In genomic region chr2:32947484-32948143, GRCh38 we compare ENCODE assay signal across 8 cellular contexts. TPM values are rescaled to one million over a fixed set of nuclear protein-coding genes. Genes with fewer than 3 reads are reported as not detected.
DNase-seq lines count a peak whose midpoint lies in the region; ATAC-seq and TF ChIP-seq lines count a peak whose summit lies in the region.

No MANE protein-coding gene starts in this region.

- no peak overlapping the region for H2BK12ac ChIP-seq in mesenchymal stem cell (ENCODE audit: low read length in 2 of 2)

- peaks cover 0 to 36% of the 10 kb centered on the region in 2 experiments for H3K27me3 ChIP-seq in mesenchymal stem cell (ENCODE audit: control insufficient read depth in 1 of 2, insufficient read depth in 1 of 2, low read length in 2 of 2)
- H3K27me3 ChIP-seq in thoracic aorta (replicated peaks; ENCODE audit: insufficient read depth): no peaks in the 10 kb centered on the region

- no peaks in the 10 kb centered on the region for H3K36me3 ChIP-seq in mesenchymal stem cell (ENCODE audit: control insufficient read depth in 1 of 2, insufficient read depth in 2 of 2, low read depth in 1 of 2, low read length in 2 of 2)
- H3K36me3 ChIP-seq in thoracic aorta: no peaks in the 10 kb centered on the region

- DNase-seq in Right ventricle myocardium inferior (ENCODE audit: missing footprints) (no peak), cardiac septum (ENCODE audit: low spot score) (no peak), T-helper 2 cell (peak in 4 of 5 experiments; percentile 1 to 66 (median 6)), ecto neural progenitor cell (ENCODE audit: low spot score) (peak; percentile 82), mesenchymal stem cell (peak; percentile 54), thoracic aorta (ENCODE audit: low spot score) (no peak), OCI-M2 (lab: John Stamatoyannopoulos, UW; ENCODE audit: unreplicated experiment) (no peak)

- H3K27ac ChIP-seq in mesenchymal stem cell (ENCODE audit: low read length, poor library complexity, severe bottlenecking): no peak overlapping the region
- peak overlapping the region; percentile 46 to 79 for H3K27ac ChIP-seq in thoracic aorta

- H3K9ac ChIP-seq in mesenchymal stem cell (ENCODE audit: low read length): no peak overlapping the region

- intact Hi-C loops in Right ventricle myocardium inferior (cut with DNase I) (loop anchor here (2.0 to 10.0 kb wide), 6 partner anchors 77 to 417 kb away; partner anchors contain the start of gene TTC27), cardiac septum (cut with DNase I) (loop anchor here (2.0 to 5.0 kb wide), 4 partner anchors 75 to 493 kb away; no protein-coding TSS in a partner anchor)

- peak overlapping the region; percentile 57 to 78 for H3K4ac ChIP-seq in mesenchymal stem cell (ENCODE audit: low read depth in 1 of 2, low read length in 2 of 2)

- peak overlapping the region; percentile 16 for H4K91ac ChIP-seq in mesenchymal stem cell (ENCODE audit: low read length)

- H3K14ac ChIP-seq in mesenchymal stem cell (ENCODE audit: low read length in 2 of 2): peak overlapping the region in 1 of 2 experiments; percentile 82

- no peak for TF ChIP-seq CTCF in thoracic aorta (IDR thresholded peaks at IDR 0.05)

- peak overlapping the region; percentile 86 to 93 for H3K18ac ChIP-seq in mesenchymal stem cell (ENCODE audit: low read depth in 1 of 2, low read length in 2 of 2)

- H2BK120ac ChIP-seq in mesenchymal stem cell (ENCODE audit: low read depth, low read length): peak overlapping the region; percentile 89

- peak overlapping the region in 1 of 2 experiments; percentile 76 for H3K23ac ChIP-seq in mesenchymal stem cell (ENCODE audit: low read length in 2 of 2)

- H3K4me1 ChIP-seq in mesenchymal stem cell (ENCODE audit: control insufficient read depth, insufficient read depth, low read depth, low read length) (peaks cover 2% of the 10 kb centered on the region), thoracic aorta (ENCODE audit: control insufficient read depth in 1 of 2, low read depth in 2 of 2) (peaks cover 0 to 5% of the 10 kb centered on the region in 2 donors)

- ATAC-seq in Right ventricle myocardium inferior (peak; percentile 35), HG03175 (IDR thresholded peaks at IDR 0.05; ENCODE audit: unreplicated experiment) (peak; percentile 31), thoracic aorta (ENCODE audit: insufficient number of reproducible peaks, low FRiP score, low read depth) (no peak)

- peak overlapping the region; percentile 56 for H4K8ac ChIP-seq in mesenchymal stem cell (ENCODE audit: low read length)

- under 1% methylated on average over 46 of the region's 75 CpGs for WGBS in mesenchymal stem cell

- H3K9me3 ChIP-seq in mesenchymal stem cell (ENCODE audit: control insufficient read depth, low read length) (no peaks in the 10 kb centered on the region), thoracic aorta (no peaks in the 10 kb centered on the region)

- H2BK5ac ChIP-seq in mesenchymal stem cell (ENCODE audit: low read depth, low read length, poor library complexity, severe bottlenecking): no peak overlapping the region

- H3K4me3 ChIP-seq in mesenchymal stem cell (ENCODE audit: insufficient read depth in 1 of 2, low read depth in 1 of 2, low read length in 2 of 2): peak overlapping the region; percentile 81 to 82
- H3K4me3 ChIP-seq in thoracic aorta: peak overlapping the region; percentile 93

- H2BK15ac ChIP-seq in mesenchymal stem cell (ENCODE audit: low read depth, poor library complexity, severe bottlenecking): peak overlapping the region; percentile 86

- no peak overlapping the region for H2AK5ac ChIP-seq in mesenchymal stem cell (ENCODE audit: low read length, severe bottlenecking)

- peak overlapping the region; percentile 88 for H2AFZ ChIP-seq in mesenchymal stem cell (ENCODE audit: low read depth, low read length)

- peak overlapping the region; percentile 96 for H3K4me2 ChIP-seq in mesenchymal stem cell (ENCODE audit: low read length, poor library complexity, severe bottlenecking)

- no peaks in the 10 kb centered on the region for H3K79me1 ChIP-seq in mesenchymal stem cell (replicated peaks; ENCODE audit: low read length, poor library complexity, severe bottlenecking)

RNA-seq across cellular contexts. Expression of gene LTBP1, which starts 0.9 kb away (rescaled TPM):
- total RNA-seq in Right ventricle myocardium inferior (90.4 TPM), cardiac septum (124 TPM), thoracic aorta (100 to 1,000 TPM; 584 to 786 TPM)
- 87.9 TPM for polyA plus RNA-seq in mesenchymal stem cell (2013, experiment 1 of 2)
- 86.6 TPM for polyA plus RNA-seq in mesenchymal stem cell (2013, experiment 2 of 2)

Comparison
In these comparisons a context has a peak if more than half of its experiments do, and no peak if none do; other contexts are left out.
1. DNase-seq: peak in T-helper 2 cell (4 of 5), ecto neural progenitor cell (single experiment) and mesenchymal stem cell (single experiment); none in Right ventricle myocardium inferior (single experiment), cardiac septum (single experiment), thoracic aorta (single experiment) and OCI-M2 (single experiment).